9 cellular contexts compared by ENCODE assay signal in the genomic region with DNA sequence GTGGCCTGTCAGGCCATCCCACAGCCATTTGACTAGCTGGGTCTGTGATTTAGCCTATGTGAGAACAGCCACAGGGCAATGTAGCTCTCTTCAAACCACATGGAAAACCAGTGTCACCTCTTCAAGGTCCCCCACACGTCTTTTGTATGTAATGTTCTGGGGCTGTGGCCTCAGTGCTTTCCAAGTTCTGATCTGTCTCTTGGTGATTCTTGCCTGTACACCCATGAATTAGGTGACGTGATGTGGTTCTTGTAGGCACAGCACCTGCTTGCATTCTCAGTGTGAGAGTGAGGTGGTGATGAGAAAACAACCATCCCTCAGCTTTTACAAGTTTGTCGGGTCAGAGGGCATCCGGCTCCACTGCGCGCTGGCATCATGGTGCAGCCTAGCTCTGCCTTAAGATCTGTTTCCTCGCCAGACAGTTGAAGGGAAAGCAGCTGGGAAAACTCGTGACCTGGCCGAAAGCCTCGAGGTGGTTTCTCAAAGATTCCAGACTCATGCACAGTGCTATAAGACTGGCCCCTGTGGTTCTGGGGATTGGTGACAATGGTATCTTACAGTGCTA.
DNase-seq lines count a peak whose midpoint lies in the region; ATAC-seq and TF ChIP-seq lines count a peak whose summit lies in the region.
"Had no signal": no experiment of that assay in that cellular context is flagged by ENCODE, and none has a peak within 500 bp of the region (broad histone marks: within the 10 kb centered on the region; RNA-seq: fewer than 3 reads in every experiment).

No MANE protein-coding gene starts in this region.

- H3K9ac ChIP-seq in Karpas-422 (ENCODE audit: low read length) = no peak overlapping the region

- H3K9me3 ChIP-seq in AG04450 (ENCODE audit: control insufficient read depth, insufficient read depth, low read length) (peaks cover 8% of the 10 kb centered on the region), Panc1 (ENCODE audit: control insufficient read depth, insufficient read depth, low read depth, low read length) (peaks cover 3% of the 10 kb centered on the region; the same call in 1 of the 2 replicates), osteoblast (ENCODE audit: low read depth, low read length) (peaks cover 8% of the 10 kb centered on the region), Karpas-422 (ENCODE audit: low read length) (no peaks in the 10 kb centered on the region)

- no TSS peak for BruUV-seq in Panc1 (replicated peaks; lab: Mats Ljungman, UMichigan)

- H3K79me2 ChIP-seq in osteoblast (ENCODE audit: insufficient read depth, low read length) (peaks cover 28% of the 10 kb centered on the region), Karpas-422 (ENCODE audit: low read length) (no peaks in the 10 kb centered on the region)

- H3K4me1 ChIP-seq in Panc1 (ENCODE audit: control insufficient read depth, insufficient read depth, low read length) = peaks cover 62% of the 10 kb centered on the region
- peaks cover 58% of the 10 kb centered on the region for H3K4me1 ChIP-seq in osteoblast (ENCODE audit: insufficient read depth, low read length)
- H3K4me1 ChIP-seq in Karpas-422 (ENCODE audit: low read length) = no peaks in the 10 kb centered on the region

- ATAC-seq in Panc1 = peak; percentile 64

- in situ Hi-C loops in Panc1 (cut with HindIII; ENCODE audit: low pct_unique_long_range_greater_than_20kb, low sequenced_read_pairs) = no loop called here

- POLR2A ChIA-PET in AG04450 (lab: Yijun Ruan, JAX) (interaction anchor here (0.6 kb wide), 1 partner anchor 139 kb away, joined by 5 read pairs; no protein-coding TSS in a partner anchor), Panc1 (lab: Charles Lee) (interaction anchor here (0.5 to 0.7 kb wide), 2 partner anchors 9 to 29 kb away, joined by 3 to 7 read pairs; no protein-coding TSS in a partner anchor)

- H3K27ac ChIP-seq in AG04450 (ENCODE audit: low read depth, low read length) (peak overlapping the region; percentile 70), Panc1 (ENCODE audit: low read length) (peak overlapping the region; percentile 86), osteoblast (ENCODE audit: low read depth, low read length) (peak overlapping the region; percentile 77), Karpas-422 (ENCODE audit: low read length) (no peak overlapping the region)

- DNase-seq in AG04450 (ENCODE audit: low read depth, low spot score) (no peak), Panc1 (ENCODE audit: low read depth, low spot score) (no peak), fibroblast of mammary gland (ENCODE audit: low read depth) (peak; percentile 83), osteoblast (ENCODE audit: insufficient read length, low spot score, missing footprints) (peak; percentile 89), Karpas-422 (no peak), NCI-H82 (lab: John Stamatoyannopoulos, UW) (no peak), NCI-H1694 (lab: John Stamatoyannopoulos, UW) (no peak), NCI-H2196 treated with DMSO at 0.1 percent for 48 hours (lab: John Stamatoyannopoulos, UW; ENCODE audit: unreplicated experiment) (no peak)
- DNase-seq: MV-4-11 had no signal

- intact Hi-C loops in Panc1 (cut with micrococcal nuclease; ENCODE audit: unreplicated experiment) = no loop called here

- TF ChIP-seq CTCF in AG04450 (IDR thresholded peaks at IDR 0.05; ENCODE audit: low read depth, low read length) (no peak), Panc1 (IDR thresholded peaks at IDR 0.05) (no peak), fibroblast of mammary gland (conservative IDR thresholded peaks at IDR 0.05; ENCODE audit: control insufficient read depth, insufficient read depth, low read depth, low read length) (no peak), osteoblast (IDR thresholded peaks at IDR 0.05; ENCODE audit: extremely low read depth, low read depth, low read length) (no peak)

- no peak overlapping the region for H2AFZ ChIP-seq in osteoblast (ENCODE audit: low read length)
- H2AFZ ChIP-seq in Karpas-422 (ENCODE audit: low read length) = no peak overlapping the region

- H3K27me3 ChIP-seq in AG04450 (ENCODE audit: control insufficient read depth, insufficient read depth, low read length) = no peaks in the 10 kb centered on the region
- no peaks in the 10 kb centered on the region for H3K27me3 ChIP-seq in Panc1 (ENCODE audit: control insufficient read depth, insufficient read depth, low read length)
- no peaks in the 10 kb centered on the region for H3K27me3 ChIP-seq in osteoblast (ENCODE audit: insufficient read depth, low read length)
- no peaks in the 10 kb centered on the region for H3K27me3 ChIP-seq in Karpas-422 (ENCODE audit: low read length)

- H4K20me1 ChIP-seq in osteoblast (ENCODE audit: insufficient read depth, low read length) (no peaks in the 10 kb centered on the region), Karpas-422 (ENCODE audit: insufficient read depth, low read depth, low read length) (no peaks in the 10 kb centered on the region)

- no peaks in the 10 kb centered on the region; the same call in 1 of the 2 replicates for H3K36me3 ChIP-seq in Panc1 (ENCODE audit: control insufficient read depth, insufficient read depth, low read length)
- H3K36me3 ChIP-seq in osteoblast (ENCODE audit: insufficient read depth, low read length) = no peaks in the 10 kb centered on the region
- no peaks in the 10 kb centered on the region for H3K36me3 ChIP-seq in Karpas-422 (ENCODE audit: insufficient read depth, low read length)

- no peak overlapping the region for H3K4me3 ChIP-seq in AG04450 (ENCODE audit: low read depth, low read length)
- no peak overlapping the region for H3K4me3 ChIP-seq in Panc1 (ENCODE audit: low read depth in 2 of 2, low read length in 2 of 2)
- H3K4me3 ChIP-seq in fibroblast of mammary gland (ENCODE audit: control insufficient read depth, low read depth, low read length) = no peak overlapping the region
- H3K4me3 ChIP-seq in osteoblast (ENCODE audit: insufficient read depth, low read length) = no peak overlapping the region
- no peak overlapping the region for H3K4me3 ChIP-seq in Karpas-422 (ENCODE audit: low read length)

- H3K4me2 ChIP-seq in osteoblast (ENCODE audit: insufficient read depth, low read length) (peak overlapping the region; percentile 8), Karpas-422 (ENCODE audit: low read depth, low read length, poor library complexity, severe bottlenecking) (no peak overlapping the region)

- no peaks in the 10 kb centered on the region for H3K9me2 ChIP-seq in Karpas-422 (replicated peaks; ENCODE audit: insufficient read depth, low read length)

- CTCF ChIA-PET in AG04450 (lab: Charles Lee) (interaction anchor here (0.8 kb wide), 1 partner anchor 25 kb away, joined by 4 read pairs; no protein-coding TSS in a partner anchor), Panc1 (lab: Charles Lee) (no interaction called here)

Comparison
In these comparisons a context has a peak if more than half of its experiments do, and no peak if none do; other contexts are left out.
1. DNase-seq: peak in fibroblast of mammary gland (single experiment) and osteoblast (single experiment); none in AG04450 (single experiment), Panc1 (single experiment), Karpas-422 (single experiment), NCI-H82 (single experiment), NCI-H1694 (single experiment) and NCI-H2196 treated with DMSO at 0.1 percent for 48 hours (single experiment).